13 cellular contexts compared by ENCODE assay signal in genomic region chr1:11796036-11796828, GRCh38. TPM values are rescaled to one million over a fixed set of nuclear protein-coding genes. Genes with fewer than 3 reads are reported as not detected.
DNase-seq lines count a peak whose midpoint lies in the region; ATAC-seq and TF ChIP-seq lines count a peak whose summit lies in the region.
"Had no signal": no experiment of that assay in that cellular context is flagged by ENCODE, and none has a peak within 500 bp of the region (broad histone marks: within the 10 kb centered on the region; RNA-seq: fewer than 3 reads in every experiment).

No MANE protein-coding gene starts in this region.

- H3K36me3 ChIP-seq in liver (ENCODE audit: control insufficient read depth in 4 of 4, insufficient read depth in 3 of 4, low read depth in 1 of 4, low read length in 3 of 4) = peaks cover 23 to 64% (median 44%) of the 10 kb centered on the region in 4 donors

- 96% methylated on average over 15 of the region's 15 CpGs for WGBS in liver

- no peaks in the 10 kb centered on the region for H3K9me3 ChIP-seq in liver (ENCODE audit: control insufficient read depth in 4 of 4, low read length in 3 of 4)

- no peak for TF ChIP-seq EP300 in Ishikawa (IDR thresholded peaks at IDR 0.05; ENCODE audit: borderline replicate concordance)

- POLR2A ChIA-PET in activated CD4-positive, alpha-beta T cell treated with anti-CD3 and anti-CD28 coated beads, Interleukin-2, amount 10 ng/mL, durations not matched to agents 7 days and 5 days (lab: Charles Lee) = no interaction called here

- no peak for TF ChIP-seq RAD21 in Ishikawa (IDR thresholded peaks at IDR 0.05; ENCODE audit: low read depth)
- no peak for TF ChIP-seq RAD21 in liver (IDR thresholded peaks at IDR 0.05)

- H3K4me1 ChIP-seq in liver (ENCODE audit: control insufficient read depth in 4 of 4, insufficient read depth in 4 of 4, low read length in 3 of 4) = peaks cover 0 to 11% (median 8%) of the 10 kb centered on the region in 4 donors

- DNase-seq in stimulated activated naive B cell treated with anti-CD40 and anti-IgM and Interleukin-4, amounts not matched to agents 10 μg/mL and 1 μg/mL and 100 μg/mL, for 72 hours = no peak
- no peak for DNase-seq in SIG-M5 (lab: John Stamatoyannopoulos, UW)
- no peak for DNase-seq in activated CD4-positive, alpha-beta T cell treated with anti-CD3 and anti-CD28 coated beads, Interleukin-2, amount 10 ng/mL, durations not matched to agents 7 days and 5 days
- DNase-seq: NCI-H524 treated with DMSO at 0.1 percent for 48 hours; stimulated activated naive CD4-positive, alpha-beta T cell had no signal

- H3K9ac ChIP-seq in liver (ENCODE audit: low read depth in 1 of 2, low read length in 2 of 2) = no peak overlapping the region

- TF ChIP-seq CTCF in liver (IDR thresholded peaks at IDR 0.05; ENCODE audit: low read depth, low read length, missing input control) = no peak

- peaks cover 18 to 32% of the 10 kb centered on the region in 2 donors for H3K4me1 Mint-ChIP-seq in stimulated activated naive B cell treated with anti-CD40 and anti-IgM and Interleukin-4, amounts not matched to agents 10 μg/mL and 1 μg/mL and 100 μg/mL, for 72 hours
- peaks cover 2% of the 10 kb centered on the region for H3K4me1 Mint-ChIP-seq in activated CD4-positive, alpha-beta T cell treated with anti-CD3 and anti-CD28 coated beads, Interleukin-2, amount 10 ng/mL, durations not matched to agents 7 days and 5 days

- H3K27me3 ChIP-seq in liver (ENCODE audit: control insufficient read depth in 4 of 4, insufficient read depth in 4 of 4, low read length in 3 of 4) = no peaks in the 10 kb centered on the region

- no peaks in the 10 kb centered on the region for H3K27me3 Mint-ChIP-seq in stimulated activated naive B cell treated with anti-CD40 and anti-IgM and Interleukin-4, amounts not matched to agents 10 μg/mL and 1 μg/mL and 100 μg/mL, for 72 hours
- H3K27me3 Mint-ChIP-seq in activated CD4-positive, alpha-beta T cell treated with anti-CD3 and anti-CD28 coated beads, Interleukin-2, amount 10 ng/mL, durations not matched to agents 7 days and 5 days = no peaks in the 10 kb centered on the region

- H3K4me3 ChIP-seq in liver (ENCODE audit: low read depth in 1 of 3, low read length in 3 of 3) = no peak overlapping the region

- peak; percentile 24 for ATAC-seq in esophagus mucosa
- ATAC-seq in stimulated activated naive B cell treated with anti-CD40 and anti-IgM and Interleukin-4, amounts not matched to agents 10 μg/mL and 1 μg/mL and 100 μg/mL, for 72 hours (replicated peaks) = peak; percentile 65 to 77
- no peak for ATAC-seq in GM18498 (IDR thresholded peaks at IDR 0.05; ENCODE audit: unreplicated experiment)
- ATAC-seq in GM18858 (IDR thresholded peaks at IDR 0.05; ENCODE audit: unreplicated experiment) = no peak

- peak overlapping the region; percentile 20 for H3K27ac Mint-ChIP-seq in stimulated activated naive B cell treated with anti-CD40 and anti-IgM and Interleukin-4, amounts not matched to agents 10 μg/mL and 1 μg/mL and 100 μg/mL, for 72 hours
- H3K27ac Mint-ChIP-seq in activated CD4-positive, alpha-beta T cell treated with anti-CD3 and anti-CD28 coated beads, Interleukin-2, amount 10 ng/mL, durations not matched to agents 7 days and 5 days = no peak overlapping the region

- H3K27ac ChIP-seq in liver (ENCODE audit: low read depth in 1 of 2, low read length in 2 of 2) = no peak overlapping the region
- H3K27ac ChIP-seq: C4-2B, epithelial cell of prostate had no signal

- H3K9me3 Mint-ChIP-seq in stimulated activated naive B cell treated with anti-CD40 and anti-IgM and Interleukin-4, amounts not matched to agents 10 μg/mL and 1 μg/mL and 100 μg/mL, for 72 hours = no peaks in the 10 kb centered on the region
- H3K9me3 Mint-ChIP-seq in activated CD4-positive, alpha-beta T cell treated with anti-CD3 and anti-CD28 coated beads, Interleukin-2, amount 10 ng/mL, durations not matched to agents 7 days and 5 days = no peaks in the 10 kb centered on the region

- peak overlapping the region in 1 of 2 donors; percentile 41 for H3K4me3 Mint-ChIP-seq in stimulated activated naive B cell treated with anti-CD40 and anti-IgM and Interleukin-4, amounts not matched to agents 10 μg/mL and 1 μg/mL and 100 μg/mL, for 72 hours
- H3K4me3 Mint-ChIP-seq in activated CD4-positive, alpha-beta T cell treated with anti-CD3 and anti-CD28 coated beads, Interleukin-2, amount 10 ng/mL, durations not matched to agents 7 days and 5 days = no peak overlapping the region

- CTCF ChIA-PET in activated CD4-positive, alpha-beta T cell treated with anti-CD3 and anti-CD28 coated beads, Interleukin-2, amount 10 ng/mL, durations not matched to agents 7 days and 5 days (lab: Charles Lee) = interaction anchor here (0.6 to 3.1 kb wide), 3 partner anchors 11 to 1888 kb away, joined by 3 to 13 read pairs (median 4); no protein-coding TSS in a partner anchor

- peaks cover 53 to 68% of the 10 kb centered on the region in 2 donors for H3K36me3 Mint-ChIP-seq in stimulated activated naive B cell treated with anti-CD40 and anti-IgM and Interleukin-4, amounts not matched to agents 10 μg/mL and 1 μg/mL and 100 μg/mL, for 72 hours
- peaks cover 28% of the 10 kb centered on the region for H3K36me3 Mint-ChIP-seq in activated CD4-positive, alpha-beta T cell treated with anti-CD3 and anti-CD28 coated beads, Interleukin-2, amount 10 ng/mL, durations not matched to agents 7 days and 5 days (ENCODE audit: low read depth)

TF ChIP-seq in Ishikawa, 13 proteins besides CTCF, POLR2A, EP300 and RAD21:
- TF ChIP-seq ZBTB7A (IDR thresholded peaks at IDR 0.05; ENCODE audit: low read depth) (no peak), YY1 (IDR thresholded peaks at IDR 0.05; ENCODE audit: low read depth) (no peak), EGR1 (IDR thresholded peaks at IDR 0.05) (peak; percentile 67), NFIC (IDR thresholded peaks at IDR 0.05) (no peak), TCF12 (IDR thresholded peaks at IDR 0.05; ENCODE audit: low read depth) (no peak), TAF1 (IDR thresholded peaks at IDR 0.05; ENCODE audit: low read depth) (no peak)

TF ChIP-seq in liver, 16 proteins besides CTCF, POLR2A, EP300 and RAD21:
- TF ChIP-seq EGR1 (IDR thresholded peaks at IDR 0.05; ENCODE audit: low read depth in 2 of 2) = no peak
- TF ChIP-seq NR2F2 (IDR thresholded peaks at IDR 0.05) = peak; percentile 41
- peak in 1 of 2 donors; percentile 10 for TF ChIP-seq RXRA (IDR thresholded peaks at IDR 0.05)

RNA-seq across cellular contexts. Expression of gene MTHFR, which starts 9.5 kb away (rescaled TPM):
- 21.3 TPM for total RNA-seq in esophagus mucosa
- 10 to 100 TPM; 27.6 to 29.0 TPM for total RNA-seq in liver
- 1 to 10 TPM; 5.5 to 9.0 TPM for polyA plus RNA-seq in liver
- 10 to 100 TPM; 23.8 to 29.0 TPM for total RNA-seq in activated CD4-positive, alpha-beta T cell treated with anti-CD3 and anti-CD28 coated beads, Interleukin-2, amount 10 ng/mL, durations not matched to agents 7 days and 5 days

RNA-seq across cellular contexts. Expression of gene CLCN6, which starts 9.8 kb away (rescaled TPM):
- total RNA-seq in esophagus mucosa = 6.9 TPM
- 1 to 10 TPM; 5.6 to 9.0 TPM for total RNA-seq in liver
- polyA plus RNA-seq in liver = 1 to 10 TPM; 5.0 to 7.3 TPM
- total RNA-seq in activated CD4-positive, alpha-beta T cell treated with anti-CD3 and anti-CD28 coated beads, Interleukin-2, amount 10 ng/mL, durations not matched to agents 7 days and 5 days = 10 to 100 TPM; 13.2 to 15.7 TPM

RNA-seq across cellular contexts. Expression of gene C1orf167, which starts 34.2 kb away (rescaled TPM):
- total RNA-seq in esophagus mucosa (0.84 TPM), liver (not detected)
- under 1 TPM in 1 of 2 donors, not detected in 1; 0.37 TPM for polyA plus RNA-seq in liver
- not detected for total RNA-seq in activated CD4-positive, alpha-beta T cell treated with anti-CD3 and anti-CD28 coated beads, Interleukin-2, amount 10 ng/mL, durations not matched to agents 7 days and 5 days
- total RNA-seq: astrocyte had no signal

RNA-seq across cellular contexts. Expression of gene NPPA, which starts 51.4 kb away (rescaled TPM):
- not detected for total RNA-seq in esophagus mucosa
- not detected for total RNA-seq in liver
- polyA plus RNA-seq in liver = under 1 TPM in 1 of 2 donors, not detected in 1; 0.12 TPM
- not detected for total RNA-seq in activated CD4-positive, alpha-beta T cell treated with anti-CD3 and anti-CD28 coated beads, Interleukin-2, amount 10 ng/mL, durations not matched to agents 7 days and 5 days
- total RNA-seq: astrocyte had no signal

Comparison
In these comparisons a context has a peak if more than half of its experiments do, and no peak if none do; other contexts are left out.
1. ATAC-seq: peak in esophagus mucosa (single experiment) and stimulated activated naive B cell treated with anti-CD40 and anti-IgM and Interleukin-4, amounts not matched to agents 10 μg/mL and 1 μg/mL and 100 μg/mL, for 72 hours (2 of 2); none in GM18498 (single experiment) and GM18858 (single experiment).